29 cellular contexts compared by ENCODE assay signal in genomic region chr13:113000575-113000974, GRCh38. TPM values are rescaled to one million over a fixed set of nuclear protein-coding genes. Genes with fewer than 3 reads are reported as not detected.
DNase-seq lines count a peak whose midpoint lies in the region; TF ChIP-seq lines count a peak whose summit lies in the region.
"Had no signal": no experiment of that assay in that cellular context is flagged by ENCODE, and none has a peak within 500 bp of the region (broad histone marks: within the 10 kb centered on the region; RNA-seq: fewer than 3 reads in every experiment).

No MANE protein-coding gene starts in this region.

- peak overlapping the region; percentile 91 for H3K4me2 ChIP-seq in BLaER1
- peak overlapping the region; percentile 64 for H3K4me2 ChIP-seq in Loucy (ENCODE audit: low read depth, low read length, poor library complexity, severe bottlenecking)
- H3K4me2 ChIP-seq in neuronal stem cell (ENCODE audit: insufficient read depth, low read length, poor library complexity, severe bottlenecking): no peak overlapping the region

- H3K36me3 ChIP-seq in BLaER1 (no peaks in the 10 kb centered on the region), Loucy (ENCODE audit: insufficient read depth, low read length) (no peaks in the 10 kb centered on the region), neuronal stem cell (replicated peaks in 1 of 2; ENCODE audit: control insufficient read depth in 2 of 2, insufficient read depth in 2 of 2, low read length in 2 of 2) (peaks cover 8 to 9% of the 10 kb centered on the region in 2 donors)
- H3K36me3 ChIP-seq: HAP-1, MG63, uterus had no signal

- H3F3A ChIP-seq in Loucy (ENCODE audit: low read depth): no peaks in the 10 kb centered on the region

- H3K4me3 Mint-ChIP-seq in endothelial cell (ENCODE audit: unreplicated experiment): no peak overlapping the region
- H3K4me3 Mint-ChIP-seq: activated CD4-positive, alpha-beta memory T cell treated with anti-CD3 and anti-CD28 coated beads for 36 hours; B cell had no signal

- H2BK120ac ChIP-seq in neuronal stem cell (ENCODE audit: low read depth, low read length): no peak overlapping the region

- peak overlapping the region; percentile 78 for H2AK5ac ChIP-seq in neuronal stem cell (ENCODE audit: low read depth, low read length)

- DNase-seq in neuronal stem cell (ENCODE audit: low spot score) (no peak), NCI-H774 (lab: John Stamatoyannopoulos, UW) (no peak), endothelial cell (ENCODE audit: low spot score) (no peak), pons (ENCODE audit: low spot score) (no peak)
- DNase-seq: ACHN; activated CD4-positive, alpha-beta memory T cell treated with anti-CD3 and anti-CD28 coated beads for 36 hours; activated CD4-positive, alpha-beta T cell treated with anti-CD3 and anti-CD28 coated beads for 1 hour; activated naive CD4-positive, alpha-beta T cell treated with Interleukin-2 at 50 U/mL for 16 hours; body of pancreas; DMS153; KG1; left cardiac atrium; mammary epithelial cell; MG63; NCI-H1105; NCI-H187 treated with DMSO at 0.1 percent for 48 hours; NCI-H524 treated with DMSO at 0.1 percent for 48 hours; NK-92 treated with Interleukin-12 subunit alpha and Interleukin-12 subunit beta, amount 100 ng/mL, for 24 hours; small intestine; stimulated activated naive CD4-positive, alpha-beta T cell; testis; uterus had no signal

- no peak overlapping the region for H3K27ac Mint-ChIP-seq in endothelial cell (ENCODE audit: unreplicated experiment)
- H3K27ac Mint-ChIP-seq: activated CD4-positive, alpha-beta memory T cell treated with anti-CD3 and anti-CD28 coated beads for 36 hours; B cell had no signal

- TF ChIP-seq CTCF in Loucy (conservative IDR thresholded peaks at IDR 0.05; ENCODE audit: low read length): no peak
- no peak for TF ChIP-seq CTCF in endothelial cell (IDR thresholded peaks at IDR 0.05; ENCODE audit: unreplicated experiment)

- H3K79me1 ChIP-seq in neuronal stem cell (ENCODE audit: low read depth, low read length): peaks cover 29% of the 10 kb centered on the region

- H3K9me3 ChIP-seq in BLaER1: no peaks in the 10 kb centered on the region
- no peaks in the 10 kb centered on the region for H3K9me3 ChIP-seq in Loucy (ENCODE audit: insufficient read depth, low read depth, low read length)
- H3K9me3 ChIP-seq in neuronal stem cell (replicated peaks in 1 of 2; ENCODE audit: control insufficient read depth in 2 of 2, insufficient read depth in 1 of 2, low read depth in 1 of 2, low read length in 2 of 2): peaks cover 0 to 6% of the 10 kb centered on the region in 2 donors
- H3K9me3 ChIP-seq: body of pancreas, HAP-1, MG63, testis, uterus had no signal

- H3K27ac ChIP-seq in BLaER1: peak overlapping the region; percentile 53
- H3K27ac ChIP-seq in layer of hippocampus (ENCODE audit: low read depth, low read length): peak overlapping the region; percentile 52
- H3K27ac ChIP-seq in neuronal stem cell (replicated peaks; ENCODE audit: low read length): peak overlapping the region; percentile 13
- H3K27ac ChIP-seq: epithelial cell of prostate, testis, uterus had no signal

- H3K9ac ChIP-seq in BLaER1 (peak overlapping the region; percentile 57), Loucy (ENCODE audit: low read depth, low read length, poor library complexity, severe bottlenecking) (no peak overlapping the region), neuronal stem cell (ENCODE audit: low read depth, low read length, poor library complexity) (peak overlapping the region; percentile 9)

- H3K36me3 Mint-ChIP-seq in endothelial cell (ENCODE audit: low read depth, unreplicated experiment): peaks cover 2% of the 10 kb centered on the region

- peaks cover 31% of the 10 kb centered on the region for H3K27me3 Mint-ChIP-seq in endothelial cell (ENCODE audit: unreplicated experiment)

- no peaks in the 10 kb centered on the region for H3K79me2 ChIP-seq in Loucy (ENCODE audit: insufficient read depth, low read length)

- no peak overlapping the region for H3K4ac ChIP-seq in neuronal stem cell (ENCODE audit: low read length)

- peak overlapping the region; percentile 17 for H3K23ac ChIP-seq in neuronal stem cell (ENCODE audit: low read depth, low read length, poor library complexity)

- no peak overlapping the region for H4K91ac ChIP-seq in neuronal stem cell (ENCODE audit: low read depth, low read length, poor library complexity)

- H4K20me1 ChIP-seq in BLaER1: peaks cover 37% of the 10 kb centered on the region
- H4K20me1 ChIP-seq in Loucy (ENCODE audit: insufficient read depth, low read length, poor library complexity, severe bottlenecking): no peaks in the 10 kb centered on the region

- H3K4me1 Mint-ChIP-seq in endothelial cell (ENCODE audit: unreplicated experiment): peaks cover 6% of the 10 kb centered on the region

- H3K4me3 ChIP-seq in BLaER1: peak overlapping the region; percentile 57
- H3K4me3 ChIP-seq in Loucy (ENCODE audit: low read length, poor library complexity, severe bottlenecking): no peak overlapping the region
- no peak overlapping the region for H3K4me3 ChIP-seq in neuronal stem cell (ENCODE audit: low read length in 2 of 2)
- H3K4me3 ChIP-seq: body of pancreas, GM12878, HAP-1, MG63, testis, uterus had no signal

- H2BK15ac ChIP-seq in neuronal stem cell (ENCODE audit: low read length): peak overlapping the region; percentile 13

- H3K9me3 Mint-ChIP-seq in endothelial cell (ENCODE audit: unreplicated experiment): no peaks in the 10 kb centered on the region

- WGBS in neuronal stem cell (ENCODE audit: extremely low coverage in 2 of 2, insufficient read length in 2 of 2, insufficient replicate concordance in 1 of 2), 2 donors: no CpG with 5 or more reads among the region's 14 CpGs

- H2BK5ac ChIP-seq in neuronal stem cell (ENCODE audit: low read length): no peak overlapping the region

- H3K18ac ChIP-seq in neuronal stem cell (ENCODE audit: low read length): peak overlapping the region; percentile 31

- no peak overlapping the region for H3K14ac ChIP-seq in neuronal stem cell (ENCODE audit: low read length)

- no peak overlapping the region for H4K8ac ChIP-seq in neuronal stem cell (ENCODE audit: low read depth, low read length)

- H3K27me3 ChIP-seq in BLaER1: peaks cover 73% of the 10 kb centered on the region
- H3K27me3 ChIP-seq in Loucy (ENCODE audit: insufficient read depth, low read length, poor library complexity, severe bottlenecking): no peaks in the 10 kb centered on the region
- peaks cover 8% of the 10 kb centered on the region for H3K27me3 ChIP-seq in layer of hippocampus (ENCODE audit: control insufficient read depth, insufficient read depth, low read length)
- H3K27me3 ChIP-seq in neuronal stem cell (ENCODE audit: control insufficient read depth in 3 of 3, insufficient read depth in 3 of 3, low read depth in 1 of 3, low read length in 3 of 3): peaks cover 0 to 2% (median 0%) of the 10 kb centered on the region in 3 experiments
- H3K27me3 ChIP-seq: body of pancreas, testis, uterus had no signal

- peaks cover 80% of the 10 kb centered on the region for H3K4me1 ChIP-seq in BLaER1
- no peaks in the 10 kb centered on the region for H3K4me1 ChIP-seq in Loucy (ENCODE audit: insufficient read depth, low read length, poor library complexity, severe bottlenecking)
- H3K4me1 ChIP-seq in neuronal stem cell (ENCODE audit: control insufficient read depth in 2 of 2, insufficient read depth in 1 of 2, low read depth in 1 of 2, low read length in 2 of 2): peaks cover 27 to 40% of the 10 kb centered on the region in 2 donors
- H3K4me1 ChIP-seq: HAP-1, uterus had no signal

- no peak overlapping the region for H2BK12ac ChIP-seq in neuronal stem cell (ENCODE audit: low read length)

- H3K9me2 ChIP-seq in Loucy (replicated peaks; ENCODE audit: low read depth, low read length): no peaks in the 10 kb centered on the region

- no peak overlapping the region for H2AFZ ChIP-seq in Loucy (ENCODE audit: low read length)
- H2AFZ ChIP-seq in neuronal stem cell (ENCODE audit: low read length): peak overlapping the region; percentile 91

RNA-seq across cellular contexts. Expression of gene MCF2L, which starts 31.6 kb away (rescaled TPM):
- polyA plus RNA-seq in neuronal stem cell (2013, experiment 1 of 2): 20.8 TPM
- polyA plus RNA-seq in neuronal stem cell (2013, experiment 2 of 2): 20.3 TPM
- 16.5 TPM for total RNA-seq in endothelial cell (ENCODE audit: unreplicated experiment)
